13 cellular contexts compared by ENCODE assay signal in the genomic region with DNA sequence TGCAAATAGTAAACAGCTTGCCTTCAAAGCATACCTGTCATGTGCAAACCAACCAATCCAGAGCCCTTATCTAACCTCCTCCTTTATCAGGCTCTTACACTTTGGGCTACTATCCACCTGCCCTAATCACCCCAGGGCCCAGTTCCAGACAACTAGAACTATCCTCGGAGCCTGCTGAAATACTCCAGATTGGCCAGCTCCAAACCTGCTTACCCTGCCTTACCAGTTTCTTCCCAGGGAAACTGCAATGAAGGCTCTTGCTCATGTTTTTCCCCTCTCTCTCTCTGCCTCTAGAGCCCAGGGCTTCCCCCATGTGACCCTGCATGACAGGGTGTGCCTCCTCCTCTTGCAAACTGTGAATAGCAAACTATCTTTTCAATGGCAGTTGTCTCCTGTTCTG.
DNase-seq lines count a peak whose midpoint lies in the region; ATAC-seq, FAIRE-seq and TF ChIP-seq lines count a peak whose summit lies in the region.
"Had no signal": no experiment of that assay in that cellular context is flagged by ENCODE, and none has a peak within 500 bp of the region (broad histone marks: within the 10 kb centered on the region; RNA-seq: fewer than 3 reads in every experiment).

No MANE protein-coding gene starts in this region.

- peaks cover 61% of the 10 kb centered on the region for H3K79me2 ChIP-seq in HCT116 (ENCODE audit: insufficient read depth, low read length)
- H3K79me2 ChIP-seq: parathyroid adenoma had no signal

- DNase-seq in HCT116 (ENCODE audit: low read depth, low spot score) (no peak), SJCRH30 (no peak), islet precursor cell (peak; percentile 96), small intestine (peak; percentile 69), T1000 (lab: John Stamatoyannopoulos, UW) (no peak), kidney (no peak)
- no peak for DNase-seq in effector CD4-positive, alpha-beta T cell
- DNase-seq: activated CD8-positive, alpha-beta memory T cell treated with anti-CD3 and anti-CD28 coated beads, Interleukin-2, amount 50 U/mL, for 48 hours; CD4-positive, alpha-beta memory T cell; SHP77; stimulated activated CD4-positive, alpha-beta T cell treated with anti-CD3 and anti-CD28 coated beads, Interleukin-2, amount 100 ng/mL, for 48 hours; WERI-Rb-1 had no signal

- H3K4me2 ChIP-seq in HCT116 (ENCODE audit: low read length): no peak overlapping the region

- H2AFZ ChIP-seq in HCT116 (ENCODE audit: low read depth, low read length, poor library complexity, severe bottlenecking): no peak overlapping the region
- H2AFZ ChIP-seq: parathyroid adenoma had no signal

- peaks cover 36 to 87% of the 10 kb centered on the region in 2 experiments for H3K36me3 ChIP-seq in HCT116 (ENCODE audit: control insufficient read depth in 1 of 2, insufficient read depth in 2 of 2, low read length in 2 of 2)
- peaks cover 69% of the 10 kb centered on the region for H3K36me3 ChIP-seq in SJCRH30
- no peaks in the 10 kb centered on the region for H3K36me3 ChIP-seq in small intestine (ENCODE audit: control insufficient read depth in 2 of 2, insufficient read depth in 2 of 2, low read length in 2 of 2)
- H3K36me3 ChIP-seq in kidney (ENCODE audit: control insufficient read depth in 1 of 2, insufficient read depth in 2 of 2, low read length in 2 of 2): peaks cover 8 to 12% of the 10 kb centered on the region in 2 donors
- H3K36me3 ChIP-seq: WERI-Rb-1 had no signal

- H3K9me3 ChIP-seq in HCT116 (ENCODE audit: control insufficient read depth in 1 of 2, insufficient read depth in 1 of 2, low read depth in 1 of 2, low read length in 2 of 2) (no peaks in the 10 kb centered on the region), SJCRH30 (replicated peaks) (no peaks in the 10 kb centered on the region), small intestine (ENCODE audit: control insufficient read depth, low read depth) (no peaks in the 10 kb centered on the region), kidney (ENCODE audit: control insufficient read depth in 1 of 2, low read length in 2 of 2) (no peaks in the 10 kb centered on the region)

- H3K4me3 ChIP-seq in HCT116 (replicated peaks in 1 of 2; ENCODE audit: low read depth in 1 of 2, low read length in 2 of 2) (no peak overlapping the region), SJCRH30 (no peak overlapping the region), small intestine (ENCODE audit: low read depth in 1 of 2, low read length in 2 of 2) (no peak overlapping the region), kidney (ENCODE audit: low read length in 2 of 2) (no peak overlapping the region)

- H3K27ac ChIP-seq in HCT116 (ENCODE audit: low read depth, low read length) (peak overlapping the region; percentile 97), SJCRH30 (peak overlapping the region; percentile 94), small intestine (ENCODE audit: low read depth in 1 of 2, low read length in 1 of 2) (peak overlapping the region in 1 of 2 donors; percentile 35), kidney (ENCODE audit: low read depth in 2 of 2, low read length in 2 of 2) (peak overlapping the region in 1 of 2 donors; percentile 67)
- H3K27ac ChIP-seq: parathyroid adenoma, WERI-Rb-1 had no signal

- no peaks in the 10 kb centered on the region for H4K20me1 ChIP-seq in HCT116 (ENCODE audit: insufficient read depth)

- TF ChIP-seq RAD21 in HCT116 (IDR thresholded peaks at IDR 0.05; ENCODE audit: low read depth): no peak

- CTCF ChIA-PET in HCT116 (lab: Charles Lee): interaction anchor here (1.1 kb wide), 1 partner anchor 190 kb away, joined by 4 read pairs; no protein-coding TSS in a partner anchor

- POLR2A ChIA-PET in HCT116 (lab: Charles Lee): interaction anchor here (0.7 kb wide), 1 partner anchor 16 kb away, joined by 3 read pairs; no protein-coding TSS in a partner anchor

- no peak for TF ChIP-seq CTCF in HCT116 (IDR thresholded peaks at IDR 0.05 in 2 of 3, conservative IDR thresholded peaks at IDR 0.05 in 1 of 3; ENCODE audit: borderline replicate concordance in 1 of 3, insufficient read depth in 1 of 3, low read depth in 2 of 3, low read length in 2 of 3)
- no peak for TF ChIP-seq CTCF in kidney (IDR thresholded peaks at IDR 0.05; ENCODE audit: borderline replicate concordance, extremely low read depth, insufficient read depth)

- no TSS peak for BruUV-seq in HCT116 (replicated peaks; lab: Mats Ljungman, UMichigan)

- RAD21 ChIA-PET in HCT116 (lab: Charles Lee; ENCODE audit: low non-redundant PET in 1 of 2, low total read pairs in 2 of 2, uncharacterized antibody in 2 of 2, unreplicated experiment in 2 of 2): no interaction called here

- H3K9me2 ChIP-seq in HCT116 (ENCODE audit: insufficient read depth): no peaks in the 10 kb centered on the region

- no peak for TF ChIP-seq POLR2A in HCT116 (IDR thresholded peaks at IDR 0.05; ENCODE audit: borderline replicate concordance, extremely low read depth, insufficient read depth, insufficient read length)

- H3K27me3 ChIP-seq in HCT116 (ENCODE audit: insufficient read depth, low read length) (no peaks in the 10 kb centered on the region), SJCRH30 (no peaks in the 10 kb centered on the region), small intestine (ENCODE audit: control insufficient read depth in 2 of 2, insufficient read depth in 2 of 2, low read length in 2 of 2) (no peaks in the 10 kb centered on the region)

- H3K4me1 ChIP-seq in HCT116 (ENCODE audit: control insufficient read depth in 1 of 2, insufficient read depth in 2 of 2, low read length in 2 of 2): peaks cover 61 to 77% of the 10 kb centered on the region in 2 experiments
- H3K4me1 ChIP-seq in SJCRH30: peaks cover 75% of the 10 kb centered on the region
- H3K4me1 ChIP-seq in small intestine (ENCODE audit: control insufficient read depth in 2 of 2, insufficient read depth in 1 of 2, low read depth in 1 of 2, low read length in 1 of 2): peaks cover 6 to 22% of the 10 kb centered on the region in 2 donors
- H3K4me1 ChIP-seq in kidney (ENCODE audit: control insufficient read depth in 1 of 2, insufficient read depth in 1 of 2, low read depth in 1 of 2, low read length in 2 of 2): peaks cover 5 to 14% of the 10 kb centered on the region in 2 donors
- H3K4me1 ChIP-seq: parathyroid adenoma had no signal

- peak; percentile 30; the same call in 1 of the 2 replicates for ATAC-seq in HCT116

- FAIRE-seq in small intestine (lab: Jason Lieb, UNC): no peak
- FAIRE-seq in kidney (lab: Jason Lieb, UNC): no peak

- H3K9ac ChIP-seq in HCT116 (ENCODE audit: low read length) (no peak overlapping the region), kidney (ENCODE audit: low read length in 2 of 2) (no peak overlapping the region)
- H3K9ac ChIP-seq: parathyroid adenoma had no signal

- WGBS in small intestine, 3 donors: 4 to 53% (median 42%) methylated on average over 1 of the region's 1 CpG

- intact Hi-C loops in HCT116 (cut with micrococcal nuclease): no loop called here
- intact Hi-C loops in kidney (cut with DNase I): no loop called here

TF ChIP-seq in HCT116, 20 proteins besides CTCF, POLR2A, EP300 and RAD21 (continues in another document):
- TF ChIP-seq ELF1 (IDR thresholded peaks at IDR 0.05; ENCODE audit: borderline replicate concordance, low read depth): no peak
- no peak for TF ChIP-seq EZH2phosphoT487 (IDR thresholded peaks at IDR 0.05; ENCODE audit: borderline replicate concordance)
- TF ChIP-seq SP1 (IDR thresholded peaks at IDR 0.05; ENCODE audit: low read depth): peak; percentile 62
- TF ChIP-seq, protein P1, sequence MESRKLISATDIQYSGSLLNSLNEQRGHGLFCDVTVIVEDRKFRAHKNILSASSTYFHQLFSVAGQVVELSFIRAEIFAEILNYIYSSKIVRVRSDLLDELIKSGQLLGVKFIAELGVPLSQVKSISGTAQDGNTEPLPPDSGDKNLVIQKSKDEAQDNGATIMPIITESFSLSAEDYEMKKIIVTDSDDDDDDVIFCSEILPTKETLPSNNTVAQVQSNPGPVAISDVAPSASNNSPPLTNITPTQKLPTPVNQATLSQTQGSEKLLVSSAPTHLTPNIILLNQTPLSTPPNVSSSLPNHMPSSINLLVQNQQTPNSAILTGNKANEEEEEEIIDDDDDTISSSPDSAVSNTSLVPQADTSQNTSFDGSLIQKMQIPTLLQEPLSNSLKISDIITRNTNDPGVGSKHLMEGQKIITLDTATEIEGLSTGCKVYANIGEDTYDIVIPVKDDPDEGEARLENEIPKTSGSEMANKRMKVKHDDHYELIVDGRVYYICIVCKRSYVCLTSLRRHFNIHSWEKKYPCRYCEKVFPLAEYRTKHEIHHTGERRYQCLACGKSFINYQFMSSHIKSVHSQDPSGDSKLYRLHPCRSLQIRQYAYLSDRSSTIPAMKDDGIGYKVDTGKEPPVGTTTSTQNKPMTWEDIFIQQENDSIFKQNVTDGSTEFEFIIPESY (IDR thresholded peaks at IDR 0.05; ENCODE audit: extremely low read depth, insufficient replicate concordance, low read length): no peak
- peak; percentile 27; the same call in 1 of the 2 replicates for TF ChIP-seq JUND (IDR thresholded peaks at IDR 0.05)
- no peak for TF ChIP-seq ZFX (IDR thresholded peaks at IDR 0.05)
- TF ChIP-seq FOSL1 (IDR thresholded peaks at IDR 0.05; ENCODE audit: low read depth): 0 out of 2 replicates have a peak, but pooled peaks have one; percentile 9
- TF ChIP-seq, protein P2, sequence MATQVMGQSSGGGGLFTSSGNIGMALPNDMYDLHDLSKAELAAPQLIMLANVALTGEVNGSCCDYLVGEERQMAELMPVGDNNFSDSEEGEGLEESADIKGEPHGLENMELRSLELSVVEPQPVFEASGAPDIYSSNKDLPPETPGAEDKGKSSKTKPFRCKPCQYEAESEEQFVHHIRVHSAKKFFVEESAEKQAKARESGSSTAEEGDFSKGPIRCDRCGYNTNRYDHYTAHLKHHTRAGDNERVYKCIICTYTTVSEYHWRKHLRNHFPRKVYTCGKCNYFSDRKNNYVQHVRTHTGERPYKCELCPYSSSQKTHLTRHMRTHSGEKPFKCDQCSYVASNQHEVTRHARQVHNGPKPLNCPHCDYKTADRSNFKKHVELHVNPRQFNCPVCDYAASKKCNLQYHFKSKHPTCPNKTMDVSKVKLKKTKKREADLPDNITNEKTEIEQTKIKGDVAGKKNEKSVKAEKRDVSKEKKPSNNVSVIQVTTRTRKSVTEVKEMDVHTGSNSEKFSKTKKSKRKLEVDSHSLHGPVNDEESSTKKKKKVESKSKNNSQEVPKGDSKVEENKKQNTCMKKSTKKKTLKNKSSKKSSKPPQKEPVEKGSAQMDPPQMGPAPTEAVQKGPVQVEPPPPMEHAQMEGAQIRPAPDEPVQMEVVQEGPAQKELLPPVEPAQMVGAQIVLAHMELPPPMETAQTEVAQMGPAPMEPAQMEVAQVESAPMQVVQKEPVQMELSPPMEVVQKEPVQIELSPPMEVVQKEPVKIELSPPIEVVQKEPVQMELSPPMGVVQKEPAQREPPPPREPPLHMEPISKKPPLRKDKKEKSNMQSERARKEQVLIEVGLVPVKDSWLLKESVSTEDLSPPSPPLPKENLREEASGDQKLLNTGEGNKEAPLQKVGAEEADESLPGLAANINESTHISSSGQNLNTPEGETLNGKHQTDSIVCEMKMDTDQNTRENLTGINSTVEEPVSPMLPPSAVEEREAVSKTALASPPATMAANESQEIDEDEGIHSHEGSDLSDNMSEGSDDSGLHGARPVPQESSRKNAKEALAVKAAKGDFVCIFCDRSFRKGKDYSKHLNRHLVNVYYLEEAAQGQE (IDR thresholded peaks at IDR 0.05; ENCODE audit: low read depth): no peak
- TF ChIP-seq SIN3A (IDR thresholded peaks at IDR 0.05; ENCODE audit: low read depth): peak; percentile 45; the same call in 1 of the 2 replicates

Comparison
In these comparisons a context has a peak if more than half of its experiments do, and no peak if none do; other contexts are left out.
1. DNase-seq: peak in islet precursor cell (single experiment) and small intestine (single experiment); none in HCT116 (single experiment), SJCRH30 (0 of 2), T1000 (single experiment), kidney (single experiment) and effector CD4-positive, alpha-beta T cell (single experiment).